Comparison of ENCODE assay signal across 8 cellular contexts in the genomic region with DNA sequence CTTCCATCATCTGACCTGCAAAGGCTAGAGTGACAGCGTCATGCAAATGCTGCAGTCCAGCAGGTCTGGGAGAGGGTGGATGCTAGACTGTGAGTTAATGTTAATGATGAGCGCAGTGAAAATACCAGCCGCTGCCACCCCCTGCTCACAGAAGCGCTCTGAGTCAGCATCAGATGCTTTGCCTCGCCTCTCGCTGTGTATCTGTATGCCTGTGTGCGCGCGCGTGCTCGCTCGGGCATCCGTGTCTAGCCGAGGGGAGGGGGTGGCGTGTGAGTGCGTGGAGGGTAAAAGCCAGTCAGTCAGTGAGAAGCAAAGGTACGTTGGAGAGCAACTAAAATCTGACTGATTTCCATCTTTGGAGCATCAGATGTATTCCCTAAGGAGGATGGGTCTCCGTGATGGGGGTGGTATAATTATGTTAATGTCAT.
DNase-seq lines count a peak whose midpoint lies in the region; ATAC-seq and TF ChIP-seq lines count a peak whose summit lies in the region.

No MANE protein-coding gene starts in this region.

- peak overlapping the region; percentile 29 for H3K9ac ChIP-seq in smooth muscle cell (ENCODE audit: low read depth)

- WGBS in smooth muscle cell (ENCODE audit: low lambda C conversion rate), result 10% methylated on average over 18 of the region's 18 CpGs
- WGBS in spleen, 5 donors, result 66 to 83% (median 70%) methylated on average over 18 of the region's 18 CpGs

- intact Hi-C loops in spleen (cut with DNase I; ENCODE audit: low total_unique reads), result no loop called here

- H3K36me3 ChIP-seq in smooth muscle cell (ENCODE audit: low read depth) (no peaks in the 10 kb centered on the region), spleen (no peaks in the 10 kb centered on the region)

- DNase-seq in AG04450 (ENCODE audit: low read depth, low spot score) (peak; percentile 49), NCI-H1417 (lab: John Stamatoyannopoulos, UW) (peak; percentile 49 to 93 (median 86)), cardiac fibroblast (ENCODE audit: low read depth in 2 of 2) (peak; percentile 83 to 88), iPS-NIHi7 (ENCODE audit: extremely low spot score) (peak; percentile 52), smooth muscle cell (lab: John Stamatoyannopoulos, UW; ENCODE audit: unreplicated experiment) (peak; percentile 30), T-helper 2 cell (no peak), spleen (no peak)

- no peaks in the 10 kb centered on the region for H4K20me1 ChIP-seq in smooth muscle cell (ENCODE audit: low read depth)

- H3K27ac ChIP-seq in AG04450 (ENCODE audit: low read depth, low read length) (peak overlapping the region; percentile 92), smooth muscle cell (ENCODE audit: low read depth) (peak overlapping the region; percentile 65), spleen (no peak overlapping the region)

- no peak for TF ChIP-seq CTCF in AG04450 (IDR thresholded peaks at IDR 0.05; ENCODE audit: low read depth, low read length)
- TF ChIP-seq CTCF in cardiac fibroblast (IDR thresholded peaks at IDR 0.05; ENCODE audit: low read depth, low read length), result no peak
- TF ChIP-seq CTCF in smooth muscle cell (IDR thresholded peaks at IDR 0.05; ENCODE audit: borderline replicate concordance, insufficient read depth, poor library complexity, severe bottlenecking), result no peak
- TF ChIP-seq CTCF in spleen (IDR thresholded peaks at IDR 0.05 in 8 of 11, conservative IDR thresholded peaks at IDR 0.05 in 3 of 11), result no peak

- CTCF ChIA-PET in AG04450 (lab: Charles Lee), result no interaction called here

- H3K27me3 ChIP-seq in AG04450 (ENCODE audit: control insufficient read depth, insufficient read depth, low read length) (no peaks in the 10 kb centered on the region), smooth muscle cell (ENCODE audit: low read depth) (no peaks in the 10 kb centered on the region), spleen (replicated peaks in 1 of 7) (no peaks in the 10 kb centered on the region)

- POLR2A ChIA-PET in AG04450 (lab: Yijun Ruan, JAX), result interaction anchor here (0.6 kb wide), 1 partner anchor 879 kb away, joined by 3 read pairs; no protein-coding TSS in a partner anchor

- ATAC-seq in GM19324 (IDR thresholded peaks at IDR 0.05; ENCODE audit: low FRiP score, unreplicated experiment), result no peak

- no peak for TF ChIP-seq POLR2A in spleen (IDR thresholded peaks at IDR 0.05)

- H3K4me1 ChIP-seq in smooth muscle cell (ENCODE audit: low read depth) (peaks cover 12% of the 10 kb centered on the region), spleen (no peaks in the 10 kb centered on the region)

- peak overlapping the region; percentile 86 for H3K4me2 ChIP-seq in smooth muscle cell

- H2AFZ ChIP-seq in smooth muscle cell (ENCODE audit: low read depth), result peak overlapping the region; percentile 67

- H3K9me3 ChIP-seq in AG04450 (ENCODE audit: control insufficient read depth, insufficient read depth, low read length) (no peaks in the 10 kb centered on the region), smooth muscle cell (replicated peaks; ENCODE audit: low read depth) (no peaks in the 10 kb centered on the region), spleen (no peaks in the 10 kb centered on the region)

- H3K4me3 ChIP-seq in AG04450 (ENCODE audit: low read depth, low read length) (peak overlapping the region; percentile 58), cardiac fibroblast (replicated peaks in 1 of 2; ENCODE audit: low read depth in 2 of 2, low read length in 2 of 2) (peak overlapping the region; percentile 42 to 58), smooth muscle cell (peak overlapping the region; percentile 40), spleen (no peak overlapping the region)

- no peaks in the 10 kb centered on the region for H3F3A ChIP-seq in smooth muscle cell (ENCODE audit: low read depth)

- H3K79me2 ChIP-seq in smooth muscle cell (ENCODE audit: low read depth), result no peaks in the 10 kb centered on the region

Comparison
In these comparisons a context has a peak if more than half of its experiments do, and no peak if none do; other contexts are left out.
1. DNase-seq: peak in AG04450 (single experiment), NCI-H1417 (3 of 3), cardiac fibroblast (2 of 2), iPS-NIHi7 (single experiment) and smooth muscle cell (single experiment); none in T-helper 2 cell (0 of 5) and spleen (single experiment).
2. H3K27ac ChIP-seq: peak in AG04450 (single experiment) and smooth muscle cell (single experiment); none in spleen (0 of 8).
3. H3K4me3 ChIP-seq: peak in AG04450 (single experiment), cardiac fibroblast (2 of 2) and smooth muscle cell (single experiment); none in spleen (0 of 8).